ENCODE assay signal across 1 cellular context in the genomic region with DNA sequence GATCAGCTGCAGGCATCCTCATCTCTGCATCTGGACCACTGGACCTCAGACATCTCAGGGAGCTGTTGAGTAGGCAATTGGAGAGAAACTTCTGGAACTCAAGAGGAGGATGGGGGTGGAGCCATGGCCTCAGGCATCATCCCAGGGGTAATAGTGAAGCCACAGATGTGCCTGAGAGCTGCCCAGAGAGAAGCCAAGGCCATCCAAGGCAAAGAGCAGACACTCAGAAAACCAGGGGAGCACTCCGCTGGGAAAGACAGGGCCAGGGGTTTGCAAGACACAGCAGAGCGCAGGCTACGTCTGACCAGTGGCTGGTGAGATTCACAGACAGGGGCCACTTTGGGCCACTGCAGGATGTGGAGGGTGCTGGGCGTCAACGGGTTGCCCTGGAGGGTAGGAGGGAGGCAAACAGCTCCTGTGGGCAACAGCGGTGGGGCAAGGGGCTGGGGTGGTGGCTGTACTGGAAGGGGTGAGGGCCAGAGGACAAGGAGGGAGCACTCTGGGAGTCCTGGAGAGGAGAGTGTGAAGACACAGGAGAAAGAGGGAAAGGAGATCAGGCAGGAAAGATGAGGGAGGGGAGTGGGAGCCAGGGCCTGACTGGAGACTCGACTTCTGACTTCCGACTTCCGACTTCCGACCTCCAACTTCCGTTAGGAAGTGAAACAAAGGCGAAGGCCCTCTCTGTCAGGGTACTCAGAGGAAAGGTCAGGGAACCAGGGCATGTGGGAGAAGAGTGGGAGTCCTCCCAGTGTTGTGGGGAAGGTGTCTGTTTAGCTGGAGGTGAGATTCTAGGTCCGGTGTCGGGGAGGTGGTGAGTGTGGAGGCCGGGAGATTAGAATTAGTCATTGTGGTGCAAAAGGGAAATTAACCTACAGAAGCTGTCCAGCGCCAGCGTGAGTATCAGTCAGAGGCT.
A peak's percentile ranks its signal among the peaks of the same experiment; 100 is the strongest.
TF ChIP-seq lines count a peak whose summit lies in the region.

No MANE protein-coding gene starts in this region.

TF ChIP-seq in K562, 482 proteins besides CTCF, POLR2A, EP300 and RAD21 (continued from another document and continues in another):
- TF ChIP-seq, protein P1, sequence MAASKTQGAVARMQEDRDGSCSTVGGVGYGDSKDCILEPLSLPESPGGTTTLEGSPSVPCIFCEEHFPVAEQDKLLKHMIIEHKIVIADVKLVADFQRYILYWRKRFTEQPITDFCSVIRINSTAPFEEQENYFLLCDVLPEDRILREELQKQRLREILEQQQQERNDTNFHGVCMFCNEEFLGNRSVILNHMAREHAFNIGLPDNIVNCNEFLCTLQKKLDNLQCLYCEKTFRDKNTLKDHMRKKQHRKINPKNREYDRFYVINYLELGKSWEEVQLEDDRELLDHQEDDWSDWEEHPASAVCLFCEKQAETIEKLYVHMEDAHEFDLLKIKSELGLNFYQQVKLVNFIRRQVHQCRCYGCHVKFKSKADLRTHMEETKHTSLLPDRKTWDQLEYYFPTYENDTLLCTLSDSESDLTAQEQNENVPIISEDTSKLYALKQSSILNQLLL (CRISPR knock-in tag; IDR thresholded peaks at IDR 0.05; ENCODE audit: borderline replicate concordance), result no peak
- peak; percentile 43; the same call in 1 of the 2 replicates for TF ChIP-seq ZNF24 (IDR thresholded peaks at IDR 0.05)
- no peak for TF ChIP-seq HNRNPL (IDR thresholded peaks at IDR 0.05; ENCODE audit: low read depth, low read length)
- TF ChIP-seq, protein P2, sequence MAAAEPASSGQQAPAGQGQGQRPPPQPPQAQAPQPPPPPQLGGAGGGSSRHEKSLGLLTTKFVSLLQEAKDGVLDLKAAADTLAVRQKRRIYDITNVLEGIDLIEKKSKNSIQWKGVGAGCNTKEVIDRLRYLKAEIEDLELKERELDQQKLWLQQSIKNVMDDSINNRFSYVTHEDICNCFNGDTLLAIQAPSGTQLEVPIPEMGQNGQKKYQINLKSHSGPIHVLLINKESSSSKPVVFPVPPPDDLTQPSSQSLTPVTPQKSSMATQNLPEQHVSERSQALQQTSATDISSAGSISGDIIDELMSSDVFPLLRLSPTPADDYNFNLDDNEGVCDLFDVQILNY (CRISPR knock-in tag; IDR thresholded peaks at IDR 0.05), result no peak
- TF ChIP-seq, protein P3, sequence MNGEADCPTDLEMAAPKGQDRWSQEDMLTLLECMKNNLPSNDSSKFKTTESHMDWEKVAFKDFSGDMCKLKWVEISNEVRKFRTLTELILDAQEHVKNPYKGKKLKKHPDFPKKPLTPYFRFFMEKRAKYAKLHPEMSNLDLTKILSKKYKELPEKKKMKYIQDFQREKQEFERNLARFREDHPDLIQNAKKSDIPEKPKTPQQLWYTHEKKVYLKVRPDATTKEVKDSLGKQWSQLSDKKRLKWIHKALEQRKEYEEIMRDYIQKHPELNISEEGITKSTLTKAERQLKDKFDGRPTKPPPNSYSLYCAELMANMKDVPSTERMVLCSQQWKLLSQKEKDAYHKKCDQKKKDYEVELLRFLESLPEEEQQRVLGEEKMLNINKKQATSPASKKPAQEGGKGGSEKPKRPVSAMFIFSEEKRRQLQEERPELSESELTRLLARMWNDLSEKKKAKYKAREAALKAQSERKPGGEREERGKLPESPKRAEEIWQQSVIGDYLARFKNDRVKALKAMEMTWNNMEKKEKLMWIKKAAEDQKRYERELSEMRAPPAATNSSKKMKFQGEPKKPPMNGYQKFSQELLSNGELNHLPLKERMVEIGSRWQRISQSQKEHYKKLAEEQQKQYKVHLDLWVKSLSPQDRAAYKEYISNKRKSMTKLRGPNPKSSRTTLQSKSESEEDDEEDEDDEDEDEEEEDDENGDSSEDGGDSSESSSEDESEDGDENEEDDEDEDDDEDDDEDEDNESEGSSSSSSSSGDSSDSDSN (IDR thresholded peaks at IDR 0.05; ENCODE audit: borderline replicate concordance in 1 of 2, low read depth in 2 of 2, low read length in 2 of 2), result 0 out of 4 replicates have a peak, but pooled peaks of 1 of the 2 experiments have one; percentile 23
- TF ChIP-seq CHCHD3 (CRISPR knock-in tag; IDR thresholded peaks at IDR 0.05), result no peak
- TF ChIP-seq, protein P4, sequence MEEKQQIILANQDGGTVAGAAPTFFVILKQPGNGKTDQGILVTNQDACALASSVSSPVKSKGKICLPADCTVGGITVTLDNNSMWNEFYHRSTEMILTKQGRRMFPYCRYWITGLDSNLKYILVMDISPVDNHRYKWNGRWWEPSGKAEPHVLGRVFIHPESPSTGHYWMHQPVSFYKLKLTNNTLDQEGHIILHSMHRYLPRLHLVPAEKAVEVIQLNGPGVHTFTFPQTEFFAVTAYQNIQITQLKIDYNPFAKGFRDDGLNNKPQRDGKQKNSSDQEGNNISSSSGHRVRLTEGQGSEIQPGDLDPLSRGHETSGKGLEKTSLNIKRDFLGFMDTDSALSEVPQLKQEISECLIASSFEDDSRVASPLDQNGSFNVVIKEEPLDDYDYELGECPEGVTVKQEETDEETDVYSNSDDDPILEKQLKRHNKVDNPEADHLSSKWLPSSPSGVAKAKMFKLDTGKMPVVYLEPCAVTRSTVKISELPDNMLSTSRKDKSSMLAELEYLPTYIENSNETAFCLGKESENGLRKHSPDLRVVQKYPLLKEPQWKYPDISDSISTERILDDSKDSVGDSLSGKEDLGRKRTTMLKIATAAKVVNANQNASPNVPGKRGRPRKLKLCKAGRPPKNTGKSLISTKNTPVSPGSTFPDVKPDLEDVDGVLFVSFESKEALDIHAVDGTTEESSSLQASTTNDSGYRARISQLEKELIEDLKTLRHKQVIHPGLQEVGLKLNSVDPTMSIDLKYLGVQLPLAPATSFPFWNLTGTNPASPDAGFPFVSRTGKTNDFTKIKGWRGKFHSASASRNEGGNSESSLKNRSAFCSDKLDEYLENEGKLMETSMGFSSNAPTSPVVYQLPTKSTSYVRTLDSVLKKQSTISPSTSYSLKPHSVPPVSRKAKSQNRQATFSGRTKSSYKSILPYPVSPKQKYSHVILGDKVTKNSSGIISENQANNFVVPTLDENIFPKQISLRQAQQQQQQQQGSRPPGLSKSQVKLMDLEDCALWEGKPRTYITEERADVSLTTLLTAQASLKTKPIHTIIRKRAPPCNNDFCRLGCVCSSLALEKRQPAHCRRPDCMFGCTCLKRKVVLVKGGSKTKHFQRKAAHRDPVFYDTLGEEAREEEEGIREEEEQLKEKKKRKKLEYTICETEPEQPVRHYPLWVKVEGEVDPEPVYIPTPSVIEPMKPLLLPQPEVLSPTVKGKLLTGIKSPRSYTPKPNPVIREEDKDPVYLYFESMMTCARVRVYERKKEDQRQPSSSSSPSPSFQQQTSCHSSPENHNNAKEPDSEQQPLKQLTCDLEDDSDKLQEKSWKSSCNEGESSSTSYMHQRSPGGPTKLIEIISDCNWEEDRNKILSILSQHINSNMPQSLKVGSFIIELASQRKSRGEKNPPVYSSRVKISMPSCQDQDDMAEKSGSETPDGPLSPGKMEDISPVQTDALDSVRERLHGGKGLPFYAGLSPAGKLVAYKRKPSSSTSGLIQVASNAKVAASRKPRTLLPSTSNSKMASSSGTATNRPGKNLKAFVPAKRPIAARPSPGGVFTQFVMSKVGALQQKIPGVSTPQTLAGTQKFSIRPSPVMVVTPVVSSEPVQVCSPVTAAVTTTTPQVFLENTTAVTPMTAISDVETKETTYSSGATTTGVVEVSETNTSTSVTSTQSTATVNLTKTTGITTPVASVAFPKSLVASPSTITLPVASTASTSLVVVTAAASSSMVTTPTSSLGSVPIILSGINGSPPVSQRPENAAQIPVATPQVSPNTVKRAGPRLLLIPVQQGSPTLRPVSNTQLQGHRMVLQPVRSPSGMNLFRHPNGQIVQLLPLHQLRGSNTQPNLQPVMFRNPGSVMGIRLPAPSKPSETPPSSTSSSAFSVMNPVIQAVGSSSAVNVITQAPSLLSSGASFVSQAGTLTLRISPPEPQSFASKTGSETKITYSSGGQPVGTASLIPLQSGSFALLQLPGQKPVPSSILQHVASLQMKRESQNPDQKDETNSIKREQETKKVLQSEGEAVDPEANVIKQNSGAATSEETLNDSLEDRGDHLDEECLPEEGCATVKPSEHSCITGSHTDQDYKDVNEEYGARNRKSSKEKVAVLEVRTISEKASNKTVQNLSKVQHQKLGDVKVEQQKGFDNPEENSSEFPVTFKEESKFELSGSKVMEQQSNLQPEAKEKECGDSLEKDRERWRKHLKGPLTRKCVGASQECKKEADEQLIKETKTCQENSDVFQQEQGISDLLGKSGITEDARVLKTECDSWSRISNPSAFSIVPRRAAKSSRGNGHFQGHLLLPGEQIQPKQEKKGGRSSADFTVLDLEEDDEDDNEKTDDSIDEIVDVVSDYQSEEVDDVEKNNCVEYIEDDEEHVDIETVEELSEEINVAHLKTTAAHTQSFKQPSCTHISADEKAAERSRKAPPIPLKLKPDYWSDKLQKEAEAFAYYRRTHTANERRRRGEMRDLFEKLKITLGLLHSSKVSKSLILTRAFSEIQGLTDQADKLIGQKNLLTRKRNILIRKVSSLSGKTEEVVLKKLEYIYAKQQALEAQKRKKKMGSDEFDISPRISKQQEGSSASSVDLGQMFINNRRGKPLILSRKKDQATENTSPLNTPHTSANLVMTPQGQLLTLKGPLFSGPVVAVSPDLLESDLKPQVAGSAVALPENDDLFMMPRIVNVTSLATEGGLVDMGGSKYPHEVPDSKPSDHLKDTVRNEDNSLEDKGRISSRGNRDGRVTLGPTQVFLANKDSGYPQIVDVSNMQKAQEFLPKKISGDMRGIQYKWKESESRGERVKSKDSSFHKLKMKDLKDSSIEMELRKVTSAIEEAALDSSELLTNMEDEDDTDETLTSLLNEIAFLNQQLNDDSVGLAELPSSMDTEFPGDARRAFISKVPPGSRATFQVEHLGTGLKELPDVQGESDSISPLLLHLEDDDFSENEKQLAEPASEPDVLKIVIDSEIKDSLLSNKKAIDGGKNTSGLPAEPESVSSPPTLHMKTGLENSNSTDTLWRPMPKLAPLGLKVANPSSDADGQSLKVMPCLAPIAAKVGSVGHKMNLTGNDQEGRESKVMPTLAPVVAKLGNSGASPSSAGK (IDR thresholded peaks at IDR 0.05), result peak; percentile 78
- TF ChIP-seq ZNF140 (CRISPR knock-in tag; IDR thresholded peaks at IDR 0.05), result no peak
- no peak for TF ChIP-seq BRF1 (IDR thresholded peaks at IDR 0.05; ENCODE audit: borderline replicate concordance, extremely low read depth, insufficient read length)
- no peak for TF ChIP-seq KLF1 (tag; IDR thresholded peaks at IDR 0.05)
- peak; percentile 71 for TF ChIP-seq CTBP1 (IDR thresholded peaks at IDR 0.05; ENCODE audit: borderline replicate concordance)
- no peak for TF ChIP-seq BMI1 (IDR thresholded peaks at IDR 0.05; ENCODE audit: low read length)
- no peak for TF ChIP-seq ZNF644 (tag; IDR thresholded peaks at IDR 0.05; ENCODE audit: low read depth)
- peak; percentile 96 to 97 for TF ChIP-seq TRIM24 (IDR thresholded peaks at IDR 0.05)
- TF ChIP-seq POLR2G (IDR thresholded peaks at IDR 0.05; ENCODE audit: low read depth, low read length), result no peak
- peak; percentile 75 for TF ChIP-seq MECOM (CRISPR knock-in tag; IDR thresholded peaks at IDR 0.05)
- TF ChIP-seq TCF7 (IDR thresholded peaks at IDR 0.05; ENCODE audit: borderline replicate concordance), result 0 out of 2 replicates have a peak, but pooled peaks have one; percentile 27
- TF ChIP-seq NCOA4 (IDR thresholded peaks at IDR 0.05; ENCODE audit: partially characterized antibody), result no peak
- TF ChIP-seq NR2C2 (CRISPR knock-in tag; IDR thresholded peaks at IDR 0.05), result no peak
- TF ChIP-seq NR2C2 (tag; IDR thresholded peaks at IDR 0.05), result peak; percentile 86
- no peak for TF ChIP-seq SREBF2 (CRISPR knock-in tag; IDR thresholded peaks at IDR 0.05)
- peak; percentile 82 for TF ChIP-seq NR2C1 (IDR thresholded peaks at IDR 0.05)
- peak; percentile 85 for TF ChIP-seq NR2C1 (tag; IDR thresholded peaks at IDR 0.05)
- no peak for TF ChIP-seq TAF1 (IDR thresholded peaks at IDR 0.05; ENCODE audit: control insufficient read depth, extremely low read depth, insufficient read depth, low read length, severe bottlenecking)
- peak; percentile 88 for TF ChIP-seq ZNF75A (CRISPR knock-in tag; IDR thresholded peaks at IDR 0.05)
- no peak for TF ChIP-seq YBX1 (IDR thresholded peaks at IDR 0.05)
- TF ChIP-seq, protein P5, sequence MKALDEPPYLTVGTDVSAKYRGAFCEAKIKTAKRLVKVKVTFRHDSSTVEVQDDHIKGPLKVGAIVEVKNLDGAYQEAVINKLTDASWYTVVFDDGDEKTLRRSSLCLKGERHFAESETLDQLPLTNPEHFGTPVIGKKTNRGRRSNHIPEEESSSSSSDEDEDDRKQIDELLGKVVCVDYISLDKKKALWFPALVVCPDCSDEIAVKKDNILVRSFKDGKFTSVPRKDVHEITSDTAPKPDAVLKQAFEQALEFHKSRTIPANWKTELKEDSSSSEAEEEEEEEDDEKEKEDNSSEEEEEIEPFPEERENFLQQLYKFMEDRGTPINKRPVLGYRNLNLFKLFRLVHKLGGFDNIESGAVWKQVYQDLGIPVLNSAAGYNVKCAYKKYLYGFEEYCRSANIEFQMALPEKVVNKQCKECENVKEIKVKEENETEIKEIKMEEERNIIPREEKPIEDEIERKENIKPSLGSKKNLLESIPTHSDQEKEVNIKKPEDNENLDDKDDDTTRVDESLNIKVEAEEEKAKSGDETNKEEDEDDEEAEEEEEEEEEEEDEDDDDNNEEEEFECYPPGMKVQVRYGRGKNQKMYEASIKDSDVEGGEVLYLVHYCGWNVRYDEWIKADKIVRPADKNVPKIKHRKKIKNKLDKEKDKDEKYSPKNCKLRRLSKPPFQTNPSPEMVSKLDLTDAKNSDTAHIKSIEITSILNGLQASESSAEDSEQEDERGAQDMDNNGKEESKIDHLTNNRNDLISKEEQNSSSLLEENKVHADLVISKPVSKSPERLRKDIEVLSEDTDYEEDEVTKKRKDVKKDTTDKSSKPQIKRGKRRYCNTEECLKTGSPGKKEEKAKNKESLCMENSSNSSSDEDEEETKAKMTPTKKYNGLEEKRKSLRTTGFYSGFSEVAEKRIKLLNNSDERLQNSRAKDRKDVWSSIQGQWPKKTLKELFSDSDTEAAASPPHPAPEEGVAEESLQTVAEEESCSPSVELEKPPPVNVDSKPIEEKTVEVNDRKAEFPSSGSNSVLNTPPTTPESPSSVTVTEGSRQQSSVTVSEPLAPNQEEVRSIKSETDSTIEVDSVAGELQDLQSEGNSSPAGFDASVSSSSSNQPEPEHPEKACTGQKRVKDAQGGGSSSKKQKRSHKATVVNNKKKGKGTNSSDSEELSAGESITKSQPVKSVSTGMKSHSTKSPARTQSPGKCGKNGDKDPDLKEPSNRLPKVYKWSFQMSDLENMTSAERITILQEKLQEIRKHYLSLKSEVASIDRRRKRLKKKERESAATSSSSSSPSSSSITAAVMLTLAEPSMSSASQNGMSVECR (CRISPR knock-in tag; IDR thresholded peaks at IDR 0.05), result no peak
- TF ChIP-seq, protein P6, sequence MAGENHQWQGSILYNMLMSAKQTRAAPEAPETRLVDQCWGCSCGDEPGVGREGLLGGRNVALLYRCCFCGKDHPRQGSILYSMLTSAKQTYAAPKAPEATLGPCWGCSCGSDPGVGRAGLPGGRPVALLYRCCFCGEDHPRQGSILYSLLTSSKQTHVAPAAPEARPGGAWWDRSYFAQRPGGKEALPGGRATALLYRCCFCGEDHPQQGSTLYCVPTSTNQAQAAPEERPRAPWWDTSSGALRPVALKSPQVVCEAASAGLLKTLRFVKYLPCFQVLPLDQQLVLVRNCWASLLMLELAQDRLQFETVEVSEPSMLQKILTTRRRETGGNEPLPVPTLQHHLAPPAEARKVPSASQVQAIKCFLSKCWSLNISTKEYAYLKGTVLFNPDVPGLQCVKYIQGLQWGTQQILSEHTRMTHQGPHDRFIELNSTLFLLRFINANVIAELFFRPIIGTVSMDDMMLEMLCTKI (IDR thresholded peaks at IDR 0.05; ENCODE audit: partially characterized antibody), result no peak
